Comparison of ENCODE assay signal across 17 cellular contexts in genomic region chr15:58676766-58677165, GRCh38.
DNase-seq lines count a peak whose midpoint lies in the region; ATAC-seq and TF ChIP-seq lines count a peak whose summit lies in the region.
"Had no signal": no experiment of that assay in that cellular context is flagged by ENCODE, and none has a peak within 500 bp of the region (broad histone marks: within the 10 kb centered on the region; RNA-seq: fewer than 3 reads in every experiment).

No MANE protein-coding gene starts in this region.

- H3K27me3 Mint-ChIP-seq in MCF 10A (ENCODE audit: insufficient read depth, unreplicated experiment) (no peaks in the 10 kb centered on the region), T-helper 17 cell (no peaks in the 10 kb centered on the region)
- H3K27me3 Mint-ChIP-seq: B cell had no signal

- H3K4me1 Mint-ChIP-seq in MCF 10A (ENCODE audit: insufficient read depth, unreplicated experiment), result peaks cover 7% of the 10 kb centered on the region
- H3K4me1 Mint-ChIP-seq in T-helper 17 cell, result peaks cover 21% of the 10 kb centered on the region

- intact Hi-C loops in mammary epithelial cell (cut with micrococcal nuclease) (loop anchor here (10.0 kb wide), 1 partner anchor 452 kb away; no protein-coding TSS in a partner anchor), MCF 10A (cut with micrococcal nuclease) (no loop called here), dorsolateral prefrontal cortex (cut with DNase I) (loop anchor here in 1 of 2 donors (5.0 kb wide), 1 partner anchor 71 kb away; the partner anchor contains the start of gene ADAM10), ascending aorta (cut with DNase I) (no loop called here)

- in situ Hi-C loops in mammary epithelial cell (cut with MboI; ENCODE audit: low sequenced_read_pairs in 2 of 2), result no loop called here

- H2AFZ ChIP-seq in mammary epithelial cell (ENCODE audit: low read depth, low read length), result no peak overlapping the region
- H2AFZ ChIP-seq: GM23338 had no signal

- H3K4me3 ChIP-seq in mammary epithelial cell (replicated peaks in 1 of 3; ENCODE audit: insufficient read depth in 1 of 3, low read depth in 2 of 3, low read length in 3 of 3) (no peak overlapping the region), dorsolateral prefrontal cortex (peak overlapping the region in 1 of 59 donors; percentile 3), ascending aorta (no peak overlapping the region)
- H3K4me3 ChIP-seq: BLaER1 treated with 17β-estradiol and CSF1 and Interleukin-3, amounts not matched to agents 10 nM and 100 nM; GM23338 had no signal

- peaks cover 31% of the 10 kb centered on the region for H3K79me2 ChIP-seq in mammary epithelial cell (ENCODE audit: insufficient read depth, low read length)

- H3K27me3 ChIP-seq in mammary epithelial cell (ENCODE audit: insufficient read depth, low read length) (no peaks in the 10 kb centered on the region), dorsolateral prefrontal cortex (no peaks in the 10 kb centered on the region), ascending aorta (no peaks in the 10 kb centered on the region)
- H3K27me3 ChIP-seq: BLaER1 treated with 17β-estradiol and CSF1 and Interleukin-3, amounts not matched to agents 10 nM and 100 nM had no signal

- H3K9me3 Mint-ChIP-seq in MCF 10A (ENCODE audit: unreplicated experiment), result no peaks in the 10 kb centered on the region
- H3K9me3 Mint-ChIP-seq: CD8-positive, alpha-beta T cell; GM23338 had no signal

- H3K4me3 Mint-ChIP-seq in MCF 10A (ENCODE audit: unreplicated experiment) (no peak overlapping the region), T-helper 17 cell (no peak overlapping the region)
- H3K4me3 Mint-ChIP-seq: B cell; CD8-positive, alpha-beta T cell; GM23338 had no signal

- DNase-seq in mammary epithelial cell (no peak), MCF 10A (ENCODE audit: unreplicated experiment) (no peak), T-helper 17 cell (no peak), dorsolateral prefrontal cortex (no peak), substantia nigra (lab: John Stamatoyannopoulos, UW) (no peak), medulla oblongata (ENCODE audit: extremely low spot score) (no peak), ascending aorta (ENCODE audit: low spot score in 2 of 2) (no peak)
- DNase-seq in activated CD4-positive, alpha-beta T cell treated with anti-CD3 and anti-CD28 coated beads, Interleukin-2, amount 50 U/mL, for 48 hours, result no peak
- DNase-seq: CD8-positive, alpha-beta T cell; GDM1; HCEC 1CT; IMR-90 had no signal

- POLR2A ChIA-PET in MCF 10A (lab: Yijun Ruan, JAX), result interaction anchor here (0.9 to 1.7 kb wide), 3 partner anchors 8 to 94 kb away, joined by 3 to 7 read pairs (median 3); partner anchors contain the start of gene MINDY2

- H3K36me3 ChIP-seq in mammary epithelial cell (ENCODE audit: insufficient read depth, low read length), result peaks cover 3% of the 10 kb centered on the region
- H3K36me3 ChIP-seq in ascending aorta, result no peaks in the 10 kb centered on the region

- H3K27ac Mint-ChIP-seq in MCF 10A (ENCODE audit: low read depth, unreplicated experiment) (no peak overlapping the region), T-helper 17 cell (peak overlapping the region; percentile 32)
- H3K27ac Mint-ChIP-seq: B cell; CD8-positive, alpha-beta T cell; GM23338 had no signal

- 99% methylated on average over 4 of the region's 4 CpGs for WGBS in mammary epithelial cell (ENCODE audit: low coverage, missing lambda C conversion rate)

- ATAC-seq in T-helper 17 cell, result no peak
- ATAC-seq: CD8-positive, alpha-beta T cell; GM23338 had no signal

- H3K4me2 ChIP-seq in mammary epithelial cell (ENCODE audit: insufficient read depth, low read depth, low read length), result no peak overlapping the region
- H3K4me2 ChIP-seq: BLaER1 treated with 17β-estradiol and CSF1 and Interleukin-3, amounts not matched to agents 10 nM and 100 nM; GM23338 had no signal

- BruUV-seq in mammary epithelial cell (replicated peaks; lab: Mats Ljungman, UMichigan) (TSS peak; percentile 9), MCF 10A (replicated peaks; lab: Mats Ljungman, UMichigan) (no TSS peak)

- CTCF ChIA-PET in mammary epithelial cell (lab: Charles Lee; ENCODE audit: low non-redundant PET) (no interaction called here), MCF 10A (lab: Yijun Ruan, JAX) (interaction anchor here (0.6 to 1.0 kb wide), 7 partner anchors 92 to 1052 kb away, joined by 3 to 4 read pairs (median 4); no protein-coding TSS in a partner anchor)

- TF ChIP-seq CTCF in mammary epithelial cell (conservative IDR thresholded peaks at IDR 0.05 in 1 of 2, IDR thresholded peaks at IDR 0.05 in 1 of 2; ENCODE audit: extremely low read depth in 1 of 2, insufficient read depth in 1 of 2, low read depth in 1 of 2, low read length in 2 of 2) (no peak), MCF 10A (IDR thresholded peaks at IDR 0.05; ENCODE audit: unreplicated experiment) (no peak), dorsolateral prefrontal cortex (IDR thresholded peaks at IDR 0.05 in 54 of 56, conservative IDR thresholded peaks at IDR 0.05 in 2 of 56; ENCODE audit: low read depth in 1 of 56, partially characterized antibody in 56 of 56) (no peak), ascending aorta (IDR thresholded peaks at IDR 0.05) (no peak)

- H3K36me3 Mint-ChIP-seq in MCF 10A (ENCODE audit: insufficient read depth, unreplicated experiment) (peaks cover 4% of the 10 kb centered on the region), T-helper 17 cell (ENCODE audit: low read depth) (peaks cover 7% of the 10 kb centered on the region)

- no peaks in the 10 kb centered on the region for H4K20me1 ChIP-seq in mammary epithelial cell (ENCODE audit: insufficient read depth, low read length)

- dilution Hi-C loops in mammary epithelial cell (cut with HindIII; ENCODE audit: low sequenced_read_pairs), result no loop called here

- H3K27ac ChIP-seq in mammary epithelial cell (ENCODE audit: insufficient read depth, low read depth, low read length) (no peak overlapping the region), dorsolateral prefrontal cortex (peak overlapping the region in 46 of 59 donors; percentile 0 to 81 (median 62)), substantia nigra (ENCODE audit: low read depth, low read length, poor library complexity, severe bottlenecking) (peak overlapping the region; percentile 43), ascending aorta (no peak overlapping the region)
- H3K27ac ChIP-seq: 22Rv1; BLaER1 treated with 17β-estradiol and CSF1 and Interleukin-3, amounts not matched to agents 10 nM and 100 nM; HL-60 had no signal

- H3K4me1 ChIP-seq in mammary epithelial cell (ENCODE audit: insufficient read depth, low read length), result no peaks in the 10 kb centered on the region
- H3K4me1 ChIP-seq in ascending aorta, result no peaks in the 10 kb centered on the region

- H3K9ac ChIP-seq in mammary epithelial cell (ENCODE audit: insufficient read depth, low read length), result no peak overlapping the region
- H3K9ac ChIP-seq: BLaER1 treated with 17β-estradiol and CSF1 and Interleukin-3, amounts not matched to agents 10 nM and 100 nM had no signal

- H3K9me3 ChIP-seq in mammary epithelial cell (replicated peaks; ENCODE audit: insufficient read depth, low read length) (no peaks in the 10 kb centered on the region), T-helper 17 cell (ENCODE audit: control insufficient read depth, low read length, poor library complexity, severe bottlenecking) (no peaks in the 10 kb centered on the region), ascending aorta (no peaks in the 10 kb centered on the region)
- H3K9me3 ChIP-seq: BLaER1 treated with 17β-estradiol and CSF1 and Interleukin-3, amounts not matched to agents 10 nM and 100 nM had no signal

Comparison
In these comparisons a context has a peak if more than half of its experiments do, and no peak if none do; other contexts are left out.
1. H3K27ac ChIP-seq: peak in dorsolateral prefrontal cortex (46 of 59) and substantia nigra (single experiment); none in mammary epithelial cell (single experiment) and ascending aorta (0 of 2).